Comparison of ENCODE assay signal across 18 cellular contexts in the genomic region with DNA sequence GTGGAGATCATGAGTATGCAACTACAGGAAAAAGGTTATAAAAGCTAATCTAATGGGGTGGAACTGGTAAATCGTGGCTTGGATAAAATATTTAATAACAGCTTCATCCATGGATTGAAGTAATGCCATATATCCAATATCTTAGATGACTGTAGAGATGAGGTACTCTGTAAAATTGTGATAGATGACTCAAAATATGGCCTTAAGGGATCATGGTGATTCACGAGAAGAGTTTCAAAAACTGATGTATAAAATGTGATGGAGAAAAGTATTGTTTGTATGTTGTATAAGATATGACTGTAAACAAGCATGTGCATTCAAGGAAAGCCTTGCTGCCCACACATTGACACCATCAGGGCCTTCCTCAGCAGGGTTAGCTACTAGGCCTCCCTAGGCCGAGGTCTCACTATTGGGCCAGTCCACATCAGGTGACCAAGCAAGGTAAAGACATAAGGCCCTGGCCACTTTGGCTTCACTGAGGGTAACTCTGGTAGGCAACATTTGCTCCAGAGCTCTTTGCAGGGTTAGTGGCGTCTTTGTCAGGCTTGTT. TPM values are rescaled to one million over a fixed set of nuclear protein-coding genes. Genes with fewer than 3 reads are reported as not detected.
DNase-seq lines count a peak whose midpoint lies in the region; ATAC-seq and TF ChIP-seq lines count a peak whose summit lies in the region.
"Had no signal": no experiment of that assay in that cellular context is flagged by ENCODE, and none has a peak within 500 bp of the region (broad histone marks: within the 10 kb centered on the region; RNA-seq: fewer than 3 reads in every experiment).

No MANE protein-coding gene starts in this region.

- no peak for TF ChIP-seq EP300 in tibial nerve (IDR thresholded peaks at IDR 0.05)

- no peak for TF ChIP-seq POLR2A in breast epithelium (IDR thresholded peaks at IDR 0.05)
- no peak for TF ChIP-seq POLR2A in tibial nerve (IDR thresholded peaks at IDR 0.05)

- H3K4me3 ChIP-seq in breast epithelium (no peak overlapping the region), tibial nerve (no peak overlapping the region), Caco-2 (ENCODE audit: low read depth, low read length) (no peak overlapping the region)
- H3K4me3 ChIP-seq: MG63 had no signal

- CTCF ChIA-PET in MCF 10A (lab: Yijun Ruan, JAX) = interaction anchor here (0.6 to 2.8 kb wide), 2 partner anchors 309 to 327 kb away, joined by 4 to 14 read pairs; no protein-coding TSS in a partner anchor
- CTCF ChIA-PET in Caco-2 (lab: Charles Lee) = no interaction called here

- H3K4me1 Mint-ChIP-seq in MCF 10A (ENCODE audit: insufficient read depth, unreplicated experiment) = peaks cover 9% of the 10 kb centered on the region
- peaks cover 80% of the 10 kb centered on the region for H3K4me1 Mint-ChIP-seq in activated naive CD8-positive, alpha-beta T cell (ENCODE audit: low read depth)
- H3K4me1 Mint-ChIP-seq in naive thymus-derived CD8-positive, alpha-beta T cell = peaks cover 26 to 73% (median 65%) of the 10 kb centered on the region in 4 donors
- no peaks in the 10 kb centered on the region for H3K4me1 Mint-ChIP-seq in Caco-2 (ENCODE audit: low read depth, unreplicated experiment)
- H3K4me1 Mint-ChIP-seq: naive B cell had no signal

- 77 to 89% methylated on average over 4 of the region's 4 CpGs for WGBS in tibial nerve, 2 donors

- H3K4me3 Mint-ChIP-seq in MCF 10A (ENCODE audit: unreplicated experiment) (no peak overlapping the region), Caco-2 (ENCODE audit: unreplicated experiment) (no peak overlapping the region)
- peak overlapping the region; percentile 67 for H3K4me3 Mint-ChIP-seq in activated naive CD8-positive, alpha-beta T cell
- peak overlapping the region in 1 of 10 donors; percentile 10 for H3K4me3 Mint-ChIP-seq in naive thymus-derived CD8-positive, alpha-beta T cell
- H3K4me3 Mint-ChIP-seq: central memory CD8-positive, alpha-beta T cell; effector memory CD8-positive, alpha-beta T cell; H9; naive B cell had no signal

- H3K9me3 Mint-ChIP-seq in MCF 10A (ENCODE audit: unreplicated experiment) (no peaks in the 10 kb centered on the region), Caco-2 (ENCODE audit: unreplicated experiment) (no peaks in the 10 kb centered on the region)
- H3K9me3 Mint-ChIP-seq in activated naive CD8-positive, alpha-beta T cell (ENCODE audit: low read depth) = no peaks in the 10 kb centered on the region
- H3K9me3 Mint-ChIP-seq in naive thymus-derived CD8-positive, alpha-beta T cell = peaks cover 0 to 2% (median 0%) of the 10 kb centered on the region in 9 donors
- H3K9me3 Mint-ChIP-seq: central memory CD8-positive, alpha-beta T cell; effector memory CD8-positive, alpha-beta T cell; H9; naive B cell had no signal

- ATAC-seq in naive thymus-derived CD8-positive, alpha-beta T cell = no peak
- ATAC-seq in GM19455 (IDR thresholded peaks at IDR 0.05; ENCODE audit: unreplicated experiment) = no peak
- ATAC-seq: effector memory CD8-positive, alpha-beta T cell had no signal

- H3K27ac ChIP-seq in breast epithelium = peak overlapping the region; percentile 8 to 36
- peak overlapping the region; percentile 67 to 96 (median 86) for H3K27ac ChIP-seq in tibial nerve

- intact Hi-C loops in breast epithelium (cut with DNase I; ENCODE audit: low total_unique reads) = no loop called here
- intact Hi-C loops in MCF 10A (cut with micrococcal nuclease) = no loop called here
- intact Hi-C loops in Caco-2 (cut with micrococcal nuclease; ENCODE audit: unreplicated experiment) = no loop called here

- H3K36me3 Mint-ChIP-seq in MCF 10A (ENCODE audit: insufficient read depth, unreplicated experiment) (no peaks in the 10 kb centered on the region), Caco-2 (ENCODE audit: insufficient read depth, unreplicated experiment) (no peaks in the 10 kb centered on the region)
- H3K36me3 Mint-ChIP-seq in activated naive CD8-positive, alpha-beta T cell = no peaks in the 10 kb centered on the region
- H3K36me3 Mint-ChIP-seq in naive thymus-derived CD8-positive, alpha-beta T cell = no peaks in the 10 kb centered on the region
- H3K36me3 Mint-ChIP-seq: naive B cell had no signal

- no peaks in the 10 kb centered on the region for H3K9me3 ChIP-seq in breast epithelium
- no peaks in the 10 kb centered on the region for H3K9me3 ChIP-seq in tibial nerve
- no peaks in the 10 kb centered on the region for H3K9me3 ChIP-seq in Caco-2
- H3K9me3 ChIP-seq: MG63 had no signal

- no peak for TF ChIP-seq CTCF in breast epithelium (IDR thresholded peaks at IDR 0.05)
- no peak for TF ChIP-seq CTCF in MCF 10A (IDR thresholded peaks at IDR 0.05; ENCODE audit: unreplicated experiment)
- TF ChIP-seq CTCF in tibial nerve (IDR thresholded peaks at IDR 0.05) = no peak
- TF ChIP-seq CTCF in Caco-2 (IDR thresholded peaks at IDR 0.05; ENCODE audit: insufficient read depth in 1 of 2, low read depth in 1 of 2, low read length in 1 of 2, severe bottlenecking in 1 of 2, unreplicated experiment in 1 of 2) = no peak

- H3K4me1 ChIP-seq in breast epithelium (peaks cover 0 to 4% of the 10 kb centered on the region in 2 donors), tibial nerve (peaks cover 0 to 94% (median 43%) of the 10 kb centered on the region in 4 donors), Caco-2 (no peaks in the 10 kb centered on the region)

- DNase-seq in breast epithelium (ENCODE audit: low spot score in 2 of 2) = no peak
- no peak for DNase-seq in MCF 10A (ENCODE audit: unreplicated experiment)
- DNase-seq in naive thymus-derived CD8-positive, alpha-beta T cell = no peak
- DNase-seq in tibial nerve (ENCODE audit: low spot score in 2 of 2) = no peak
- DNase-seq in Caco-2 = no peak
- DNase-seq in activated gamma-delta T cell (lab: John Stamatoyannopoulos, UW) = no peak
- DNase-seq: effector memory CD8-positive, alpha-beta T cell; H9; left ventricle myocardium superior; MG63; naive B cell; NCI-H187; NCI-H510A had no signal

- H3K36me3 ChIP-seq in breast epithelium (no peaks in the 10 kb centered on the region), tibial nerve (no peaks in the 10 kb centered on the region), Caco-2 (ENCODE audit: control insufficient read depth, insufficient read depth, low read length) (no peaks in the 10 kb centered on the region)
- H3K36me3 ChIP-seq: MG63 had no signal

- H3K27me3 Mint-ChIP-seq in MCF 10A (ENCODE audit: insufficient read depth, unreplicated experiment) (peaks cover 11% of the 10 kb centered on the region), Caco-2 (ENCODE audit: insufficient read depth, unreplicated experiment) (peaks cover 7% of the 10 kb centered on the region)
- H3K27me3 Mint-ChIP-seq in activated naive CD8-positive, alpha-beta T cell = no peaks in the 10 kb centered on the region
- no peaks in the 10 kb centered on the region for H3K27me3 Mint-ChIP-seq in naive thymus-derived CD8-positive, alpha-beta T cell
- H3K27me3 Mint-ChIP-seq: central memory CD8-positive, alpha-beta T cell had no signal

- BruUV-seq in MCF 10A (replicated peaks; lab: Mats Ljungman, UMichigan) (no TSS peak), Caco-2 (replicated peaks; lab: Mats Ljungman, UMichigan) (no TSS peak)

- no peaks in the 10 kb centered on the region for H3K27me3 ChIP-seq in breast epithelium
- no peaks in the 10 kb centered on the region for H3K27me3 ChIP-seq in tibial nerve
- no peaks in the 10 kb centered on the region for H3K27me3 ChIP-seq in Caco-2 (replicated peaks; ENCODE audit: control insufficient read depth, insufficient read depth, low read length)
- H3K27me3 ChIP-seq: MG63 had no signal

- POLR2A ChIA-PET in MCF 10A (lab: Yijun Ruan, JAX) = interaction anchor here (0.5 to 1.2 kb wide), 3 partner anchors 13 to 119 kb away, joined by 3 to 4 read pairs (median 4); no protein-coding TSS in a partner anchor
- POLR2A ChIA-PET in naive thymus-derived CD8-positive, alpha-beta T cell (lab: Charles Lee) = interaction anchor here (0.6 to 1.8 kb wide), 2 partner anchors 8 to 40 kb away, joined by 3 to 9 read pairs; no protein-coding TSS in a partner anchor
- POLR2A ChIA-PET in Caco-2 (lab: Charles Lee) = no interaction called here

- H3K27ac Mint-ChIP-seq in MCF 10A (ENCODE audit: low read depth, unreplicated experiment) (no peak overlapping the region), Caco-2 (ENCODE audit: unreplicated experiment) (no peak overlapping the region)
- peak overlapping the region; percentile 95 for H3K27ac Mint-ChIP-seq in activated naive CD8-positive, alpha-beta T cell
- peak overlapping the region in 8 of 10 donors; percentile 3 to 90 (median 62) for H3K27ac Mint-ChIP-seq in naive thymus-derived CD8-positive, alpha-beta T cell
- H3K27ac Mint-ChIP-seq: effector memory CD8-positive, alpha-beta T cell; H9 had no signal

RNA-seq across cellular contexts. Expression of a gene that starts 17.7 kb away (rescaled TPM):
- total RNA-seq in breast epithelium = not detected
- not detected in 2 replicates for total RNA-seq in MCF 10A (2022)
- not detected for total RNA-seq in naive thymus-derived CD8-positive, alpha-beta T cell
- under 1 TPM; 0.08 to 0.21 (median 0.09) TPM for polyA plus RNA-seq in naive thymus-derived CD8-positive, alpha-beta T cell
- under 1 TPM in 2 of 4 donors, not detected in 2; 0.39 to 0.42 TPM for total RNA-seq in tibial nerve
- not detected in 2 replicates for total RNA-seq in Caco-2 (2022)
- total RNA-seq: fibroblast of villous mesenchyme, H9, left ventricle myocardium superior, posterior vena cava had no signal

RNA-seq across cellular contexts. Expression of a gene that starts 51.1 kb away (rescaled TPM):
- total RNA-seq in breast epithelium (10 to 100 TPM; 27.7 to 72.4 (median 48.2) TPM), MCF 10A (2022) (42.9 and 47.7 TPM in 2 replicates), tibial nerve (10 to 100 TPM; 47.2 to 64.5 (median 50.7) TPM), Caco-2 (2022) (26.3 and 30.8 TPM in 2 replicates)
- total RNA-seq in naive thymus-derived CD8-positive, alpha-beta T cell = 10 to 100 TPM; 42.3 to 43.0 TPM
- 10 to 100 TPM; 10.1 to 12.1 (median 11.6) TPM for polyA plus RNA-seq in naive thymus-derived CD8-positive, alpha-beta T cell

RNA-seq across cellular contexts. Expression of a gene that starts 51.2 kb away (rescaled TPM):
- total RNA-seq in breast epithelium = 10 to 100 TPM in 2 of 3 donors, 1 to 10 TPM in 1; 6.3 to 12.5 (median 10.9) TPM
- 10.8 and 11.3 TPM in 2 replicates for total RNA-seq in MCF 10A (2022)
- total RNA-seq in naive thymus-derived CD8-positive, alpha-beta T cell = 1 to 10 TPM; 5.5 to 6.1 TPM
- 10 to 100 TPM; 12.3 to 18.4 (median 15.4) TPM for polyA plus RNA-seq in naive thymus-derived CD8-positive, alpha-beta T cell
- 10 to 100 TPM; 18.0 to 32.1 (median 23.9) TPM for total RNA-seq in tibial nerve
- total RNA-seq in Caco-2 (2022) = 1.9 and 2.0 TPM in 2 replicates

Comparison
In these comparisons a context has a peak if more than half of its experiments do, and no peak if none do; other contexts are left out.
1. H3K27ac Mint-ChIP-seq: peak in activated naive CD8-positive, alpha-beta T cell (single experiment) and naive thymus-derived CD8-positive, alpha-beta T cell (8 of 10); none in MCF 10A (single experiment) and Caco-2 (single experiment).